ENCODE assay signal across 8 cellular contexts in genomic region chr7:23105086-23105643, GRCh38. TPM values are rescaled to one million over a fixed set of nuclear protein-coding genes. Genes with fewer than 3 reads are reported as not detected.
A peak's percentile ranks its signal among the peaks of the same experiment; 100 is the strongest.
DNase-seq lines count a peak whose midpoint lies in the region; ATAC-seq, FAIRE-seq and TF ChIP-seq lines count a peak whose summit lies in the region.

No MANE protein-coding gene starts in this region.

- H3K4me3 ChIP-seq in heart left ventricle (peak overlapping the region; percentile 70 to 100 (median 90)), RWPE2 (ENCODE audit: severe bottlenecking) (peak overlapping the region; percentile 94), esophagus (ENCODE audit: low read depth in 1 of 2, low read length in 2 of 2) (peak overlapping the region; percentile 80 to 90), pancreas (peak overlapping the region; percentile 67 to 97 (median 80))

- 1% methylated on average over 19 of the region's 19 CpGs for WGBS in heart left ventricle, 4 donors
- WGBS in esophagus, 2 donors: 0 to 1% methylated on average over 19 of the region's 19 CpGs
- WGBS in pancreas, 2 donors: 1% methylated on average over 19 of the region's 19 CpGs

- DNase-seq in heart left ventricle (no peak), left ventricle myocardium superior (no peak), RWPE2 (ENCODE audit: low spot score) (no peak), pancreas (no peak)
- no peak for DNase-seq in stimulated activated CD4-positive, alpha-beta T cell treated with anti-CD3 and anti-CD28 coated beads, Interleukin-1b, Interleukin-23, amount 100 ng/mL, for 48 hours
- DNase-seq in activated CD8-positive, alpha-beta memory T cell treated with anti-CD3 and anti-CD28 coated beads for 24 hours: no peak

- no peak for TF ChIP-seq CTCF in heart left ventricle (IDR thresholded peaks at IDR 0.05)
- no peak for TF ChIP-seq CTCF in RWPE2 (IDR thresholded peaks at IDR 0.05; ENCODE audit: poor library complexity, severe bottlenecking)
- no peak for TF ChIP-seq CTCF in pancreas (IDR thresholded peaks at IDR 0.05)

- H3K27ac ChIP-seq in heart left ventricle (peak overlapping the region in 11 of 12 donors; percentile 89 to 97 (median 92)), RWPE2 (ENCODE audit: poor library complexity, severe bottlenecking) (peak overlapping the region; percentile 63), esophagus (ENCODE audit: low read depth in 2 of 2, low read length in 1 of 2) (peak overlapping the region in 1 of 2 donors; percentile 96), pancreas (peak overlapping the region; percentile 88 to 95 (median 91))

- H3K4me1 ChIP-seq in heart left ventricle (peaks cover 0 to 46% (median 25%) of the 10 kb centered on the region in 12 donors), RWPE2 (ENCODE audit: insufficient read depth, poor library complexity, severe bottlenecking) (no peaks in the 10 kb centered on the region), esophagus (ENCODE audit: control insufficient read depth in 2 of 2, insufficient read depth in 2 of 2, low read length in 1 of 2) (peaks cover 0 to 2% of the 10 kb centered on the region in 2 donors), pancreas (peaks cover 5 to 16% (median 5%) of the 10 kb centered on the region in 3 donors)

- H3K27me3 ChIP-seq in heart left ventricle: no peaks in the 10 kb centered on the region
- no peaks in the 10 kb centered on the region for H3K27me3 ChIP-seq in RWPE2 (ENCODE audit: insufficient read depth, poor library complexity, severe bottlenecking)
- H3K27me3 ChIP-seq in esophagus (ENCODE audit: control insufficient read depth in 1 of 2, insufficient read depth in 2 of 2, low read length in 2 of 2): no peaks in the 10 kb centered on the region
- H3K27me3 ChIP-seq in pancreas: no peaks in the 10 kb centered on the region

- H3K9me3 ChIP-seq in heart left ventricle (peaks cover 0 to 11% (median 0%) of the 10 kb centered on the region in 12 donors), RWPE2 (ENCODE audit: severe bottlenecking) (no peaks in the 10 kb centered on the region), esophagus (ENCODE audit: control insufficient read depth in 2 of 2, insufficient read depth in 1 of 2, low read depth in 1 of 2, low read length in 1 of 2) (no peaks in the 10 kb centered on the region), pancreas (no peaks in the 10 kb centered on the region)

- peak; percentile 1 to 5 (median 2) for ATAC-seq in heart left ventricle
- no peak for ATAC-seq in left ventricle myocardium superior
- ATAC-seq in HG02973 (IDR thresholded peaks at IDR 0.05; ENCODE audit: unreplicated experiment): peak; percentile 1
- ATAC-seq in RWPE2 (ENCODE audit: low read depth): peak; percentile 8; the same call in 2 of the 3 replicates
- peak in 3 of 4 donors; percentile 3 to 19 (median 6) for ATAC-seq in pancreas

- TF ChIP-seq POLR2A in heart left ventricle (IDR thresholded peaks at IDR 0.05): no peak

- intact Hi-C loops in heart left ventricle (cut with DNase I): loop anchor here in 9 of 10 donors (1.0 to 10.0 kb wide), 9 partner anchors 42 to 190 kb away; partner anchors contain the start of genes NUP42 (in 5 of the 9), GPNMB (in 3 of the 9) and MALSU1 (in 1 of the 9)
- intact Hi-C loops in left ventricle myocardium superior (cut with micrococcal nuclease): loop anchor here (10.0 kb wide), 1 partner anchor 80 kb away; the partner anchor contains the start of gene NUP42
- intact Hi-C loops in pancreas (cut with DNase I): no loop called here

- FAIRE-seq in pancreas (lab: Jason Lieb, UNC): no peak

- no peaks in the 10 kb centered on the region for H3K36me3 ChIP-seq in heart left ventricle
- no peaks in the 10 kb centered on the region for H3K36me3 ChIP-seq in RWPE2 (ENCODE audit: low read depth)
- no peaks in the 10 kb centered on the region for H3K36me3 ChIP-seq in esophagus (ENCODE audit: control insufficient read depth in 2 of 2, insufficient read depth in 2 of 2, low read length in 1 of 2)
- no peaks in the 10 kb centered on the region for H3K36me3 ChIP-seq in pancreas

RNA-seq across cellular contexts. Expression of gene KLHL7, which starts 0.4 kb away (rescaled TPM):
- total RNA-seq in heart left ventricle (100 to 1,000 TPM in 8 of 9 donors, 10 to 100 TPM in 1; 63.4 to 159 (median 120) TPM), left ventricle myocardium superior (195 TPM), pancreas (10 to 100 TPM in 2 of 6 donors, 1 to 10 TPM in 4; 7.2 to 13.4 (median 9.8) TPM)
- polyA plus RNA-seq in heart left ventricle (10 to 100 TPM; 48.0 to 60.7 TPM), esophagus (10 to 100 TPM in 1 of 2 donors, 1 to 10 TPM in 1; 6.6 to 13.4 TPM), pancreas (1 to 10 TPM; 5.4 to 8.3 TPM)

Comparison
In these comparisons a context has a peak if more than half of its experiments do, and no peak if none do; other contexts are left out.
1. RNA of gene KLHL7, which starts 0.4 kb away (total RNA-seq): 195 TPM in left ventricle myocardium superior (single experiment) and 63.4 to 159 TPM in heart left ventricle; 7.2 to 13.4 TPM in pancreas; every median in the first group is over 4 times any median in the second.
2. intact Hi-C loops: an anchor here in heart left ventricle (1.0 to 10.0 kb wide) and left ventricle myocardium superior (10.0 kb wide); none called in pancreas.
3. Peak in every context shown above with its lines, with median percentiles within 50 percentile points of each other: H3K4me3 ChIP-seq.